Comparison of ENCODE assay signal across 26 cellular contexts in the genomic region with DNA sequence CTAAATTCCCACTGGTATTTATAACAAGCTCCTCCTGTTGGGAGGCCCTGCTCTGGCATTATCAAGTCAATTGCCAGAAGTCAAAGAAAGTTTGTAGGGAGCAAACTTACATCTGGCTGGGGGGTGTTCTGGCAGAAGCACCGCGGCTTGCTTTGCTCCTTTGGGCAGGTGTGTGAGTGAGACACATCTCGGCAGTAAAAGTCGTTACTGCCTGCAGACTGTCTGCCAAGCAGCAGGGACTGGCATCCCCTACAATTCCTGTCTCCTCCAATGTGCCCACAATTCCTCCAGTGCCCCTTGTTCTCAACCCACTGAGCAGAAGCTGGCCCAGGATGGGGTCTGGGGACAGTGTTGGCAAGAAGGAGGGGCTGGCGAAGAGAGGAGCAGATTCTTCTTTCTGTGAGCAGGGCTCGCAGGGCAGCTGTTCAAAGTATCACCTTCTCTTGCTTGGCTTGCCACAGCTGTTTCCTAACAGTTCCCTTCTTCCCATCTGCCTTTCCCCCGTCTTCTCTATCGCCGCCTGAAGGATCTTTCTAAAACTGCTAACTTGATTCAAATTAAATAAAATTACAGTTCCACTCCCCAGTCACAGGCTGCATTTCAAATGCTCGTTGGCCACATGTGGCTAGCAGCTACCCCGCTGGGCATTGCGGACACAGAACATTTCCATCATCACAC. TPM values are rescaled to one million over a fixed set of nuclear protein-coding genes. Genes with fewer than 3 reads are reported as not detected.
A peak's percentile ranks its signal among the peaks of the same experiment; 100 is the strongest.
DNase-seq lines count a peak whose midpoint lies in the region; ATAC-seq and TF ChIP-seq lines count a peak whose summit lies in the region.
"Had no signal": no experiment of that assay in that cellular context is flagged by ENCODE, and none has a peak within 500 bp of the region (broad histone marks: within the 10 kb centered on the region; RNA-seq: fewer than 3 reads in every experiment).

No MANE protein-coding gene starts in this region.

- WGBS in heart left ventricle, 4 donors, result 55 to 65% (median 59%) methylated on average over 12 of the region's 12 CpGs

- H3K4me3 ChIP-seq in BLaER1 treated with 17β-estradiol and CSF1 and Interleukin-3, amounts not matched to agents 10 nM and 100 nM, result no peak overlapping the region
- H3K4me3 ChIP-seq in kidney epithelial cell (ENCODE audit: low read depth, low read length) (no peak overlapping the region), heart left ventricle (no peak overlapping the region)
- H3K4me3 ChIP-seq: lower lobe of right lung, right atrium auricular region had no signal

- peak overlapping the region in 8 of 11 experiments; percentile 42 to 76 (median 66); a peak in 17 of 22 replicates for H3K4me2 ChIP-seq in BLaER1 treated with 17β-estradiol and CSF1 and Interleukin-3, amounts not matched to agents 10 nM and 100 nM

- DNase-seq in chondrocyte (ENCODE audit: low spot score) (no peak), kidney epithelial cell (ENCODE audit: low read depth) (no peak), cortex of kidney (lab: John Stamatoyannopoulos, UW) (no peak), heart left ventricle (no peak)
- no peak for DNase-seq in effector CD4-positive, alpha-beta T cell
- DNase-seq: activated CD4-positive, CD25-positive, alpha-beta regulatory T cell treated with anti-CD3 and anti-CD28 coated beads, Interleukin-2, amount 50 U/mL, for 72 hours; activated CD8-positive, alpha-beta T cell treated with anti-CD3 and anti-CD28 coated beads, Interleukin-2, amount 10 ng/mL, durations not matched to agents 7 days and 5 days; activated naive CD4-positive, alpha-beta T cell treated with anti-CD3 and anti-CD28 coated beads for 36 hours; activated T-cell treated with anti-CD3 and anti-CD28 coated beads, Interleukin-2, amount 50 U/mL, for 24 hours; cerebellar nuclear complex; effector memory CD8-positive, alpha-beta T cell; immature natural killer cell; lower lobe of right lung; NCI-H1694 treated with DMSO at 0.1 percent for 48 hours; NCI-H226; NK-92 treated with Interleukin-12 subunit alpha and Interleukin-12 subunit beta, amount 100 ng/mL, for 24 hours; occipital lobe; T1000; trophoblast cell had no signal

- H4K20me1 ChIP-seq in BLaER1 treated with 17β-estradiol and CSF1 and Interleukin-3, amounts not matched to agents 10 nM and 100 nM, result no peaks in the 10 kb centered on the region; a peak in 2 of 22 replicates

- no peak overlapping the region for H3K27ac Mint-ChIP-seq in chondrocyte (ENCODE audit: unreplicated experiment)
- H3K27ac Mint-ChIP-seq: activated CD8-positive, alpha-beta T cell treated with anti-CD3 and anti-CD28 coated beads, Interleukin-2, amount 10 ng/mL, durations not matched to agents 7 days and 5 days; activated naive CD4-positive, alpha-beta T cell treated with anti-CD3 and anti-CD28 coated beads for 36 hours; activated T-cell treated with anti-CD3 and anti-CD28 coated beads, Interleukin-2, amount 50 U/mL, for 24 hours; effector memory CD8-positive, alpha-beta T cell; immature natural killer cell had no signal

- no peak for TF ChIP-seq POLR2A in heart left ventricle (IDR thresholded peaks at IDR 0.05)

- H3K9me3 ChIP-seq in BLaER1 treated with 17β-estradiol and CSF1 and Interleukin-3, amounts not matched to agents 10 nM and 100 nM (replicated peaks in 1 of 11), result no peaks in the 10 kb centered on the region
- H3K9me3 ChIP-seq in heart left ventricle, result no peaks in the 10 kb centered on the region
- H3K9me3 ChIP-seq: lower lobe of right lung, right atrium auricular region had no signal

- H3K9ac ChIP-seq in BLaER1 treated with 17β-estradiol and CSF1 and Interleukin-3, amounts not matched to agents 10 nM and 100 nM, result no peak overlapping the region

- H3K36me3 Mint-ChIP-seq in chondrocyte (ENCODE audit: low read depth), result no peaks in the 10 kb centered on the region
- H3K36me3 Mint-ChIP-seq: immature natural killer cell had no signal

- H3K27ac ChIP-seq in BLaER1 treated with 17β-estradiol and CSF1 and Interleukin-3, amounts not matched to agents 10 nM and 100 nM, result peak overlapping the region in 2 of 11 experiments; percentile 9 to 26; a peak in 3 of 22 replicates
- no peak overlapping the region for H3K27ac ChIP-seq in heart left ventricle
- H3K27ac ChIP-seq: lower lobe of right lung, right atrium auricular region had no signal

- no peak overlapping the region for H3K4me3 Mint-ChIP-seq in chondrocyte (ENCODE audit: unreplicated experiment)
- H3K4me3 Mint-ChIP-seq: activated CD8-positive, alpha-beta T cell treated with anti-CD3 and anti-CD28 coated beads, Interleukin-2, amount 10 ng/mL, durations not matched to agents 7 days and 5 days; activated naive CD4-positive, alpha-beta T cell treated with anti-CD3 and anti-CD28 coated beads for 36 hours; activated T-cell treated with anti-CD3 and anti-CD28 coated beads, Interleukin-2, amount 50 U/mL, for 24 hours; effector memory CD8-positive, alpha-beta T cell; immature natural killer cell had no signal

- H3K4me1 ChIP-seq in BLaER1 treated with 17β-estradiol and CSF1 and Interleukin-3, amounts not matched to agents 10 nM and 100 nM, result peaks cover 0 to 43% (median 34%) of the 10 kb centered on the region in 10 experiments; a peak in 15 of 20 replicates
- no peaks in the 10 kb centered on the region for H3K4me1 ChIP-seq in heart left ventricle
- H3K4me1 ChIP-seq: lower lobe of right lung, right atrium auricular region had no signal

- H3K27me3 ChIP-seq in BLaER1 treated with 17β-estradiol and CSF1 and Interleukin-3, amounts not matched to agents 10 nM and 100 nM, result no peaks in the 10 kb centered on the region
- H3K27me3 ChIP-seq in kidney epithelial cell (ENCODE audit: control insufficient read depth, insufficient read depth, low read length) (peaks cover 2% of the 10 kb centered on the region), heart left ventricle (peaks cover 0 to 10% (median 0%) of the 10 kb centered on the region in 9 donors)
- H3K27me3 ChIP-seq: right atrium auricular region had no signal

- H3K36me3 ChIP-seq in BLaER1 treated with 17β-estradiol and CSF1 and Interleukin-3, amounts not matched to agents 10 nM and 100 nM, result no peaks in the 10 kb centered on the region
- H3K36me3 ChIP-seq in kidney epithelial cell (ENCODE audit: control insufficient read depth, insufficient read depth, low read length), result no peaks in the 10 kb centered on the region
- no peaks in the 10 kb centered on the region for H3K36me3 ChIP-seq in heart left ventricle
- H3K36me3 ChIP-seq: lower lobe of right lung, right atrium auricular region had no signal

- peaks cover 36% of the 10 kb centered on the region for H3K27me3 Mint-ChIP-seq in chondrocyte (ENCODE audit: low read depth)

- intact Hi-C loops in heart left ventricle (cut with DNase I), result no loop called here

- ATAC-seq in HG03280 (IDR thresholded peaks at IDR 0.05; ENCODE audit: unreplicated experiment), result no peak
- ATAC-seq in heart left ventricle, result no peak
- ATAC-seq: activated CD8-positive, alpha-beta T cell treated with anti-CD3 and anti-CD28 coated beads, Interleukin-2, amount 10 ng/mL, durations not matched to agents 7 days and 5 days; effector memory CD8-positive, alpha-beta T cell; lower lobe of right lung; SK-N-SH treated with all-trans-retinoic acid at 6 μM for 48 hours had no signal

- H3K4me1 Mint-ChIP-seq in chondrocyte (ENCODE audit: low read depth), result no peaks in the 10 kb centered on the region
- H3K4me1 Mint-ChIP-seq: immature natural killer cell had no signal

- H3K9me3 Mint-ChIP-seq in chondrocyte (ENCODE audit: low read depth), result no peaks in the 10 kb centered on the region
- H3K9me3 Mint-ChIP-seq: activated naive CD4-positive, alpha-beta T cell treated with anti-CD3 and anti-CD28 coated beads for 36 hours; activated T-cell treated with anti-CD3 and anti-CD28 coated beads, Interleukin-2, amount 50 U/mL, for 24 hours; effector memory CD8-positive, alpha-beta T cell; immature natural killer cell had no signal

- TF ChIP-seq CTCF in LNCAP (IDR thresholded peaks at IDR 0.05), result 0 out of 2 replicates have a peak, but pooled peaks have one; percentile 6
- TF ChIP-seq CTCF in chondrocyte (IDR thresholded peaks at IDR 0.05), result peak; percentile 14
- peak; percentile 14 for TF ChIP-seq CTCF in kidney epithelial cell (IDR thresholded peaks at IDR 0.05; ENCODE audit: insufficient read depth, low read length, poor library complexity, severe bottlenecking)
- TF ChIP-seq CTCF in heart left ventricle (IDR thresholded peaks at IDR 0.05), result no peak

RNA-seq across cellular contexts. Expression of a gene that starts 30.2 kb away (rescaled TPM):
- not detected in 3 replicates for total RNA-seq in chondrocyte
- total RNA-seq in kidney epithelial cell, result not detected in 2 replicates
- total RNA-seq in heart left ventricle, result not detected
- polyA plus RNA-seq in heart left ventricle, result not detected
- total RNA-seq: activated CD8-positive, alpha-beta T cell treated with anti-CD3 and anti-CD28 coated beads, Interleukin-2, amount 10 ng/mL, durations not matched to agents 7 days and 5 days; activated naive CD4-positive, alpha-beta T cell treated with anti-CD3 and anti-CD28 coated beads for 36 hours; fibroblast of lung; lower lobe of right lung; occipital lobe; right atrium auricular region; RPMI7951 had no signal
- polyA plus RNA-seq: fibroblast of lung, immature natural killer cell had no signal

Comparison
In these comparisons a context has a peak if more than half of its experiments do, and no peak if none do; other contexts are left out.
1. CTCF ChIP-seq: peak in LNCAP (single experiment), chondrocyte (single experiment) and kidney epithelial cell (single experiment); none in heart left ventricle (0 of 12).